ENCODE assay signal across 16 cellular contexts in genomic region chr20:36632487-36633284, GRCh38. TPM values are rescaled to one million over a fixed set of nuclear protein-coding genes. Genes with fewer than 3 reads are reported as not detected.
DNase-seq lines count a peak whose midpoint lies in the region; ATAC-seq and TF ChIP-seq lines count a peak whose summit lies in the region.
"Had no signal": no experiment of that assay in that cellular context is flagged by ENCODE, and none has a peak within 500 bp of the region (broad histone marks: within the 10 kb centered on the region; RNA-seq: fewer than 3 reads in every experiment).

No MANE protein-coding gene starts in this region.

- no peaks in the 10 kb centered on the region for H3K36me3 ChIP-seq in NT2/D1 (ENCODE audit: insufficient read depth, insufficient read length, low read length)

- no peak for ATAC-seq in central memory CD8-positive, alpha-beta T cell (replicated peaks; ENCODE audit: extremely low read depth, poor library complexity, severe bottlenecking)
- ATAC-seq in natural killer cell (no peak), HG03196 (IDR thresholded peaks at IDR 0.05; ENCODE audit: unreplicated experiment) (no peak), HG03139 (IDR thresholded peaks at IDR 0.05; ENCODE audit: unreplicated experiment) (no peak)
- ATAC-seq: left lobe of liver had no signal

- H3K27me3 Mint-ChIP-seq in T-helper 1 cell treated with Interleukin-12 subunit alpha and Interleukin-12 subunit beta and Interleukin-4 antibody, amounts not matched to agents 30 μg/mL and 1 μg/mL, for 36 hours (ENCODE audit: low read depth), result no peaks in the 10 kb centered on the region
- H3K27me3 Mint-ChIP-seq in central memory CD8-positive, alpha-beta T cell, result no peaks in the 10 kb centered on the region
- no peaks in the 10 kb centered on the region for H3K27me3 Mint-ChIP-seq in natural killer cell (ENCODE audit: low read depth in 2 of 2)

- H3K4me3 Mint-ChIP-seq in T-helper 1 cell treated with Interleukin-12 subunit alpha and Interleukin-12 subunit beta and Interleukin-4 antibody, amounts not matched to agents 30 μg/mL and 1 μg/mL, for 36 hours, result no peak overlapping the region
- no peak overlapping the region for H3K4me3 Mint-ChIP-seq in central memory CD8-positive, alpha-beta T cell
- no peak overlapping the region for H3K4me3 Mint-ChIP-seq in natural killer cell

- peaks cover 35% of the 10 kb centered on the region for H3K4me1 Mint-ChIP-seq in T-helper 1 cell treated with Interleukin-12 subunit alpha and Interleukin-12 subunit beta and Interleukin-4 antibody, amounts not matched to agents 30 μg/mL and 1 μg/mL, for 36 hours (ENCODE audit: low read depth)
- H3K4me1 Mint-ChIP-seq in central memory CD8-positive, alpha-beta T cell, result peaks cover 44% of the 10 kb centered on the region
- H3K4me1 Mint-ChIP-seq in natural killer cell, result peaks cover 28 to 41% of the 10 kb centered on the region in 2 donors

- TF ChIP-seq CTCF in natural killer cell (IDR thresholded peaks at IDR 0.05), result no peak

- DNase-seq in T-helper 1 cell (no peak), NT2/D1 (ENCODE audit: low read depth, low spot score) (no peak), natural killer cell (no peak), NAMALWA (ENCODE audit: low spot score) (no peak)
- no peak for DNase-seq in central memory CD8-positive, alpha-beta T cell (ENCODE audit: low spot score in 2 of 2)
- DNase-seq: amniotic stem cell, head of caudate nucleus, NCI-H187 treated with DMSO at 0.1 percent for 48 hours, NCI-H510A, OCI-M1, SK-N-SH had no signal

- no peaks in the 10 kb centered on the region for H3K9me3 Mint-ChIP-seq in T-helper 1 cell treated with Interleukin-12 subunit alpha and Interleukin-12 subunit beta and Interleukin-4 antibody, amounts not matched to agents 30 μg/mL and 1 μg/mL, for 36 hours
- H3K9me3 Mint-ChIP-seq in central memory CD8-positive, alpha-beta T cell, result no peaks in the 10 kb centered on the region
- H3K9me3 Mint-ChIP-seq in natural killer cell, result no peaks in the 10 kb centered on the region

- H3K27ac Mint-ChIP-seq in T-helper 1 cell treated with Interleukin-12 subunit alpha and Interleukin-12 subunit beta and Interleukin-4 antibody, amounts not matched to agents 30 μg/mL and 1 μg/mL, for 36 hours, result peak overlapping the region; percentile 45
- peak overlapping the region; percentile 89 for H3K27ac Mint-ChIP-seq in central memory CD8-positive, alpha-beta T cell (ENCODE audit: low read depth)
- H3K27ac Mint-ChIP-seq in natural killer cell, result peak overlapping the region; percentile 93 to 95

- H3K4me3 ChIP-seq in NT2/D1 (ENCODE audit: insufficient read length, low read depth), result no peak overlapping the region

- peaks cover 55% of the 10 kb centered on the region for H3K36me3 Mint-ChIP-seq in T-helper 1 cell treated with Interleukin-12 subunit alpha and Interleukin-12 subunit beta and Interleukin-4 antibody, amounts not matched to agents 30 μg/mL and 1 μg/mL, for 36 hours (ENCODE audit: low read depth)
- peaks cover 49% of the 10 kb centered on the region for H3K36me3 Mint-ChIP-seq in central memory CD8-positive, alpha-beta T cell (ENCODE audit: insufficient read depth)
- H3K36me3 Mint-ChIP-seq in natural killer cell, result no peaks in the 10 kb centered on the region

- intact Hi-C loops in natural killer cell (cut with micrococcal nuclease), result no loop called here

- H3K9me3 ChIP-seq in NT2/D1 (ENCODE audit: insufficient read depth, low read length), result no peaks in the 10 kb centered on the region
- H3K9me3 ChIP-seq: SK-N-SH had no signal

- H3K27me3 ChIP-seq in NT2/D1 (ENCODE audit: insufficient read depth, insufficient read length), result no peaks in the 10 kb centered on the region

- H3K9ac ChIP-seq in NT2/D1 (ENCODE audit: insufficient read length, low read depth), result peak overlapping the region; percentile 12
- H3K9ac ChIP-seq: SK-N-SH had no signal

- H3K4me1 ChIP-seq in NT2/D1 (ENCODE audit: insufficient read depth, insufficient read length), result peaks cover 2% of the 10 kb centered on the region

RNA-seq across cellular contexts. Expression of gene SLA2, which starts 13.3 kb away (rescaled TPM):
- total RNA-seq in natural killer cell, result 100 to 1,000 TPM in 1 of 3 donors, 10 to 100 TPM in 2; 77.0 to 116 (median 90.3) TPM
- total RNA-seq: A172 had no signal

RNA-seq across cellular contexts. Expression of gene RAB5IF, which starts 27.1 kb away (rescaled TPM):
- 100 to 1,000 TPM; 158 to 265 (median 247) TPM for total RNA-seq in natural killer cell

RNA-seq across cellular contexts. Expression of gene TGIF2, which starts 59.3 kb away (rescaled TPM):
- total RNA-seq in natural killer cell, result 10 to 100 TPM; 19.9 to 28.5 (median 25.9) TPM
